23 cellular contexts compared by ENCODE assay signal in genomic region chr12:114744696-114745095, GRCh38.
DNase-seq lines count a peak whose midpoint lies in the region; ATAC-seq and TF ChIP-seq lines count a peak whose summit lies in the region.
"Had no signal": no experiment of that assay in that cellular context is flagged by ENCODE, and none has a peak within 500 bp of the region (broad histone marks: within the 10 kb centered on the region; RNA-seq: fewer than 3 reads in every experiment).

No MANE protein-coding gene starts in this region.

- H3K36me3 ChIP-seq in colonic mucosa, result no peaks in the 10 kb centered on the region
- no peaks in the 10 kb centered on the region for H3K36me3 ChIP-seq in left lung
- no peaks in the 10 kb centered on the region for H3K36me3 ChIP-seq in skeletal muscle satellite cell (ENCODE audit: insufficient read depth, low read length)
- no peaks in the 10 kb centered on the region for H3K36me3 ChIP-seq in Peyer's patch
- H3K36me3 ChIP-seq: BE2C, cardiac muscle cell had no signal

- H3K4me3 ChIP-seq in colonic mucosa (no peak overlapping the region), left lung (no peak overlapping the region), skeletal muscle satellite cell (ENCODE audit: low read length) (no peak overlapping the region), Peyer's patch (no peak overlapping the region)
- H3K4me3 ChIP-seq: cardiac muscle cell, K562, lung, PC-9, testis had no signal

- DNase-seq in GM03348 (ENCODE audit: low spot score) (peak; percentile 50), colonic mucosa (peak; percentile 23), left lung (no peak), Peyer's patch (no peak), NCI-H226 (no peak), NCI-H345 (lab: John Stamatoyannopoulos, UW) (no peak), NOMO-1 treated with DMSO at 0.1 percent for 48 hours (lab: John Stamatoyannopoulos, UW; ENCODE audit: unreplicated experiment) (no peak)
- DNase-seq: amygdala; BE2C; hippocampal formation; islet precursor cell; MV-4-11; naive thymus-derived CD8-positive, alpha-beta T cell; NCI-H1694 treated with DMSO at 0.1 percent for 48 hours; NCI-H82; PC-9; testis had no signal

- intact Hi-C loops in colonic mucosa (cut with DNase I) (no loop called here), left lung (cut with DNase I) (no loop called here)

- H3K4me2 ChIP-seq in skeletal muscle satellite cell (ENCODE audit: low read length), result peak overlapping the region; percentile 35
- H3K4me2 ChIP-seq: PC-9 had no signal

- H3K27me3 ChIP-seq in colonic mucosa (no peaks in the 10 kb centered on the region), left lung (no peaks in the 10 kb centered on the region), skeletal muscle satellite cell (ENCODE audit: control insufficient read depth, insufficient read depth, low read length) (no peaks in the 10 kb centered on the region), Peyer's patch (no peaks in the 10 kb centered on the region)
- H3K27me3 ChIP-seq: BE2C, cardiac muscle cell, testis had no signal

- H3K4me1 ChIP-seq in colonic mucosa (no peaks in the 10 kb centered on the region), left lung (peaks cover 0 to 5% of the 10 kb centered on the region in 2 donors), skeletal muscle satellite cell (ENCODE audit: control insufficient read depth, insufficient read depth, low read length) (peaks cover 7% of the 10 kb centered on the region), Peyer's patch (no peaks in the 10 kb centered on the region)
- H3K4me1 ChIP-seq: testis had no signal

- peak; percentile 28 for ATAC-seq in left lung
- ATAC-seq: esophagus mucosa; K562; naive thymus-derived CD8-positive, alpha-beta T cell had no signal

- no peaks in the 10 kb centered on the region for H3K9me3 ChIP-seq in colonic mucosa
- no peaks in the 10 kb centered on the region for H3K9me3 ChIP-seq in left lung
- no peaks in the 10 kb centered on the region for H3K9me3 ChIP-seq in skeletal muscle satellite cell (replicated peaks; ENCODE audit: low read length)
- no peaks in the 10 kb centered on the region for H3K9me3 ChIP-seq in Peyer's patch
- H3K9me3 ChIP-seq: BE2C, testis had no signal

- no peak overlapping the region for H3K9ac ChIP-seq in colonic mucosa (ENCODE audit: low read depth in 2 of 2, low read length in 2 of 2)
- no peak overlapping the region for H3K9ac ChIP-seq in skeletal muscle satellite cell (ENCODE audit: low read depth, low read length)

- TF ChIP-seq POLR2A in Peyer's patch (IDR thresholded peaks at IDR 0.05), result no peak

- TF ChIP-seq CTCF in colonic mucosa (IDR thresholded peaks at IDR 0.05) (no peak), left lung (IDR thresholded peaks at IDR 0.05) (no peak), Peyer's patch (IDR thresholded peaks at IDR 0.05) (no peak)

- peak overlapping the region; percentile 2 for H3K27ac ChIP-seq in colonic mucosa
- no peak overlapping the region for H3K27ac ChIP-seq in left lung
- peak overlapping the region in 1 of 4 donors; percentile 3 for H3K27ac ChIP-seq in Peyer's patch
- H3K27ac ChIP-seq: cardiac muscle cell, PC-9, testis, VCaP had no signal

Comparison
In these comparisons a context has a peak if more than half of its experiments do, and no peak if none do; other contexts are left out.
1. DNase-seq: peak in GM03348 (single experiment) and colonic mucosa (single experiment); none in left lung (0 of 2), Peyer's patch (0 of 3), NCI-H226 (single experiment), NCI-H345 (single experiment) and NOMO-1 treated with DMSO at 0.1 percent for 48 hours (single experiment).